ENCODE assay signal across 15 cellular contexts in the genomic region with DNA sequence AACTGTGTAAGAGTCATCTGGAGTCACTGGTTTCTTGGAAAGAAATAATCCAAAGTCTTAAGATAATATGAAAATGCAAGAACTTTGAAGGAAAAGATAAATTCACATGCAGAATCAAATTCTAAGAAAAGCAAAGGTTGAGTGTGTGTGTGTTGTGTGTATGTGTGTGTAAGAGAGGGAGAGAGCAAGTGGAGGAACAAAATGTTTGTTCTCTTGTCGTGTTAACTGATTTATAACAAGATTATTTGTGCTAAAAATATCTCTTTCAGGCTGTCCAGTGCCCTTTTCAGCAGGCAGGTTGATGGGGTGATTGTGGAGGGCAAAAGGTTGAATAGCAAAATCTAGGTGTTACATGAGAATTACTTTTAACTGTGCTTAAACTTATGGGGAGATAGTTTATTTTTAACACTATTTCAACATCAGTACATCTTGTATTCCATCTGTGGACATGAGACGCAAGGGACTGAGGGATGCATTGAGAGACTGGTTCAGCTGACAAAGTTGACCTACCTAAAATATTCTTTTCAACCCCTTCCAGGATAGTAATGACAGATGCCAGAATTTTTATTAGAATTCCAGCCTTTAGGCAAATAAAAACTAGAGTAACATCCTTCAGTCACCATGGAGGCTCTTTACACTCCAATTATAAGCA.
DNase-seq lines count a peak whose midpoint lies in the region; ATAC-seq and TF ChIP-seq lines count a peak whose summit lies in the region.
"Had no signal": no experiment of that assay in that cellular context is flagged by ENCODE, and none has a peak within 500 bp of the region (broad histone marks: within the 10 kb centered on the region; RNA-seq: fewer than 3 reads in every experiment).

No MANE protein-coding gene starts in this region.

- H3K4me1 ChIP-seq in muscle layer of colon (ENCODE audit: insufficient read depth, low read length), result peaks cover 29% of the 10 kb centered on the region
- H3K4me1 ChIP-seq in transverse colon, result peaks cover 0 to 20% (median 5%) of the 10 kb centered on the region in 4 donors
- H3K4me1 ChIP-seq: BE2C, HAP-1 had no signal

- H3K9me3 ChIP-seq in muscle layer of colon (ENCODE audit: low read length) (no peaks in the 10 kb centered on the region), transverse colon (no peaks in the 10 kb centered on the region)
- H3K9me3 ChIP-seq: BE2C, HAP-1 had no signal

- ATAC-seq in sciatic nerve (peak; percentile 32), HG02763 (IDR thresholded peaks at IDR 0.05; ENCODE audit: unreplicated experiment) (no peak)
- ATAC-seq: CD8-positive, alpha-beta T cell; HepG2 had no signal

- in situ Hi-C loops in transverse colon (cut with MboI; ENCODE audit: low pct_ligation_motif_present in 1 of 4, low pct_unique_long_range_greater_than_20kb in 1 of 4, low sequenced_read_pairs in 3 of 4), result no loop called here

- peak overlapping the region; percentile 59 for H3K27ac ChIP-seq in muscle layer of colon (ENCODE audit: low read depth, low read length)
- H3K27ac ChIP-seq in transverse colon, result peak overlapping the region; percentile 63 to 84 (median 70)
- H3K27ac ChIP-seq: C4-2B had no signal

- WGBS in transverse colon (ENCODE audit: low coverage in 1 of 2), 2 donors, result 64 to 67% methylated on average over 2 of the region's 2 CpGs

- intact Hi-C loops in sciatic nerve (cut with DNase I), result no loop called here
- intact Hi-C loops in transverse colon (cut with DNase I; ENCODE audit: low total_unique reads), result no loop called here

- TF ChIP-seq POLR2A in transverse colon (IDR thresholded peaks at IDR 0.05), result no peak

- H3K36me3 ChIP-seq in muscle layer of colon (ENCODE audit: insufficient read depth, low read length) (no peaks in the 10 kb centered on the region), transverse colon (no peaks in the 10 kb centered on the region)
- H3K36me3 ChIP-seq: BE2C, HAP-1 had no signal

- no peak for TF ChIP-seq EP300 in transverse colon (IDR thresholded peaks at IDR 0.05; ENCODE audit: low read depth)

- no peak overlapping the region for H3K9ac ChIP-seq in muscle layer of colon (ENCODE audit: low read length)

- TF ChIP-seq CTCF in transverse colon (IDR thresholded peaks at IDR 0.05), result no peak

- H3K27me3 ChIP-seq in muscle layer of colon (ENCODE audit: control insufficient read depth in 1 of 2, insufficient read depth in 2 of 2, low read length in 2 of 2) (no peaks in the 10 kb centered on the region), transverse colon (no peaks in the 10 kb centered on the region)
- H3K27me3 ChIP-seq: BE2C had no signal

- DNase-seq in NCI-H69 (lab: John Stamatoyannopoulos, UW), result peak; percentile 32
- DNase-seq in sciatic nerve (ENCODE audit: low spot score), result no peak
- no peak for DNase-seq in transverse colon
- DNase-seq in NCI-H748 treated with DMSO at 0.1 percent for 48 hours (lab: John Stamatoyannopoulos, UW), result no peak
- DNase-seq in 8988T, result no peak
- no peak for DNase-seq in NCI-H2107 treated with DMSO at 0.1 percent for 48 hours (lab: John Stamatoyannopoulos, UW; ENCODE audit: unreplicated experiment)
- DNase-seq: BE2C; CD8-positive, alpha-beta T cell; COR-L47; GF-D8 had no signal

- no peak overlapping the region for H3K4me3 ChIP-seq in muscle layer of colon (ENCODE audit: low read depth in 1 of 2, low read length in 2 of 2)
- no peak overlapping the region for H3K4me3 ChIP-seq in transverse colon
- H3K4me3 ChIP-seq: HAP-1 had no signal
